In the genomic region with DNA sequence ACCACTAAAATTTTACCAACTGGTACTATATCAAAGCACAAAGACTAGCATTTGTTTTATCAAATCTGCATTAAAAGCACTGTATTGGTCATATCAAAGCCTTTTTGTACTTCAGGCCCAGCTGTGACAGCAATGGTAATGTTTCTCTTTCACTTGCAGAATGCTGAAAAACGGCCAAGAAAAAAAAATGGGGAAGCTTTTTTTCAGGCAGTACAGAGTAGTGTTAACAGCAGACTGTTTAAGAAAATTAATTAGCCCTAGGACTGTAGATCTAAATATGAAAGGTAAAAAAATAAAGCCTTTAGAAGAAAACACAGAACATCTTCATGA, we compare ENCODE assay signal across 8 cellular contexts. TPM values are rescaled to one million over a fixed set of nuclear protein-coding genes. Genes with fewer than 3 reads are reported as not detected.
DNase-seq lines count a peak whose midpoint lies in the region; ATAC-seq and TF ChIP-seq lines count a peak whose summit lies in the region.

No MANE protein-coding gene starts in this region.

- no peak overlapping the region for H2AFZ ChIP-seq in Karpas-422 (ENCODE audit: low read length)

- no peaks in the 10 kb centered on the region for H3K27me3 ChIP-seq in Karpas-422 (ENCODE audit: low read length)
- no peaks in the 10 kb centered on the region for H3K27me3 ChIP-seq in muscle layer of duodenum (ENCODE audit: low read depth, low read length)

- intact Hi-C loops in posterior vena cava (cut with DNase I) = no loop called here

- DNase-seq in Karpas-422 (peak; percentile 48), posterior vena cava (ENCODE audit: low spot score) (no peak), NCI-H345 (lab: John Stamatoyannopoulos, UW) (no peak)
- DNase-seq in central memory CD4-positive, alpha-beta T cell = peak; percentile 18

- H3K4me1 ChIP-seq in Karpas-422 (ENCODE audit: low read length) = no peaks in the 10 kb centered on the region
- H3K4me1 ChIP-seq in muscle layer of duodenum (ENCODE audit: control insufficient read depth in 1 of 2, insufficient read depth in 2 of 2, low read length in 2 of 2) = peaks cover 4 to 36% of the 10 kb centered on the region in 2 donors

- TF ChIP-seq POLR2A in GM18505 (IDR thresholded peaks at IDR 0.05; ENCODE audit: borderline replicate concordance, extremely low read depth, insufficient read depth, insufficient read length) = no peak

- H3K79me2 ChIP-seq in Karpas-422 (ENCODE audit: low read length) = no peaks in the 10 kb centered on the region

- peaks cover 23% of the 10 kb centered on the region; the same call in 1 of the 2 replicates for H4K20me1 ChIP-seq in Karpas-422 (ENCODE audit: insufficient read depth, low read depth, low read length)

- H3K4me3 ChIP-seq in Karpas-422 (ENCODE audit: low read length) (no peak overlapping the region), muscle layer of duodenum (ENCODE audit: low read depth in 1 of 2, low read length in 2 of 2) (no peak overlapping the region)

- H3K36me3 ChIP-seq in Karpas-422 (ENCODE audit: insufficient read depth, low read length) = no peaks in the 10 kb centered on the region
- no peaks in the 10 kb centered on the region for H3K36me3 ChIP-seq in muscle layer of duodenum (ENCODE audit: control insufficient read depth in 1 of 2, insufficient read depth in 2 of 2, low read length in 2 of 2)

- H3K9me2 ChIP-seq in Karpas-422 (replicated peaks; ENCODE audit: insufficient read depth, low read length) = no peaks in the 10 kb centered on the region

- H3K27ac ChIP-seq in Karpas-422 (ENCODE audit: low read length) = no peak overlapping the region
- peak overlapping the region; percentile 41 for H3K27ac ChIP-seq in muscle layer of duodenum (ENCODE audit: low read length)

- ATAC-seq in GM18505 (IDR thresholded peaks at IDR 0.05; ENCODE audit: unreplicated experiment) = peak; percentile 46
- no peak for ATAC-seq in HG02840 (IDR thresholded peaks at IDR 0.05; ENCODE audit: low FRiP score, unreplicated experiment)
- no peak for ATAC-seq in GM19467 (IDR thresholded peaks at IDR 0.05; ENCODE audit: unreplicated experiment)

- H3K9me3 ChIP-seq in Karpas-422 (ENCODE audit: low read length) = no peaks in the 10 kb centered on the region
- H3K9me3 ChIP-seq in muscle layer of duodenum (ENCODE audit: control insufficient read depth in 1 of 2, low read length in 2 of 2) = no peaks in the 10 kb centered on the region

- no peak overlapping the region for H3K9ac ChIP-seq in Karpas-422 (ENCODE audit: low read length)

- H3K4me2 ChIP-seq in Karpas-422 (ENCODE audit: low read depth, low read length, poor library complexity, severe bottlenecking) = no peak overlapping the region

RNA-seq across cellular contexts. Expression of gene DENND5A, which starts 33.3 kb away (rescaled TPM):
- total RNA-seq in Karpas-422 (2014; rRNA removed; shearing (Covaris generic); ENCODE audit: low replicate concordance) = 48.1 and 57.3 TPM in 2 replicates
- total RNA-seq in posterior vena cava = 100 to 1,000 TPM in 1 of 2 donors, 10 to 100 TPM in 1; 97.4 to 132 TPM

Comparison
In these comparisons a context has a peak if more than half of its experiments do, and no peak if none do; other contexts are left out.
1. DNase-seq: peak in Karpas-422 (single experiment) and central memory CD4-positive, alpha-beta T cell (single experiment); none in posterior vena cava (single experiment) and NCI-H345 (single experiment).